In genomic region chr3:51581529-51581928, GRCh38 we compare ENCODE assay signal across 14 cellular contexts. TPM values are rescaled to one million over a fixed set of nuclear protein-coding genes. Genes with fewer than 3 reads are reported as not detected.
DNase-seq lines count a peak whose midpoint lies in the region; ATAC-seq lines count a peak whose summit lies in the region.
"Had no signal": no experiment of that assay in that cellular context is flagged by ENCODE, and none has a peak within 500 bp of the region (broad histone marks: within the 10 kb centered on the region; RNA-seq: fewer than 3 reads in every experiment).

No MANE protein-coding gene starts in this region.

- no peaks in the 10 kb centered on the region for H3K27me3 Mint-ChIP-seq in naive B cell
- H3K27me3 Mint-ChIP-seq: naive thymus-derived CD4-positive, alpha-beta T cell had no signal

- peaks cover 13 to 27% (median 22%) of the 10 kb centered on the region in 3 donors for H3K4me1 Mint-ChIP-seq in naive B cell

- H3K4me3 Mint-ChIP-seq in naive B cell: peak overlapping the region in 1 of 8 donors; percentile 12
- H3K4me3 Mint-ChIP-seq: naive thymus-derived CD4-positive, alpha-beta T cell had no signal

- peak; percentile 10 for DNase-seq in NCI-H1105 treated with DMSO at 0.1 percent for 48 hours (lab: John Stamatoyannopoulos, UW)
- no peak for DNase-seq in NCI-H1105 (lab: John Stamatoyannopoulos, UW)
- peak; percentile 65 for DNase-seq in NCI-H69 (lab: John Stamatoyannopoulos, UW)
- peak; percentile 22 for DNase-seq in cerebellum (ENCODE audit: low spot score)
- no peak for DNase-seq in naive B cell
- DNase-seq in HuH-7 (ENCODE audit: low spot score): no peak
- DNase-seq in RKO (ENCODE audit: low spot score): no peak
- no peak for DNase-seq in stimulated activated CD8-positive, alpha-beta memory T cell treated with anti-CD3 and anti-CD28 coated beads, Interleukin-4, amount 100 ng/mL, for 48 hours
- DNase-seq: activated CD4-positive, alpha-beta T cell treated with anti-CD3 and anti-CD28 coated beads for 1 hour; activated gamma-delta T cell; GF-D8; naive thymus-derived CD4-positive, alpha-beta T cell; NCI-H187 treated with DMSO at 0.1 percent for 48 hours; spleen had no signal

- H3K9me3 Mint-ChIP-seq in naive B cell: no peaks in the 10 kb centered on the region

- H3K36me3 Mint-ChIP-seq in naive B cell: peaks cover 9 to 13% of the 10 kb centered on the region in 2 donors

- H3K27ac Mint-ChIP-seq in naive B cell: peak overlapping the region in 4 of 6 donors; percentile 32 to 95 (median 81)
- H3K27ac Mint-ChIP-seq: naive thymus-derived CD4-positive, alpha-beta T cell had no signal

- no peak for ATAC-seq in naive B cell (ENCODE audit: low read depth in 2 of 2)
- ATAC-seq: naive thymus-derived CD4-positive, alpha-beta T cell had no signal

RNA-seq across cellular contexts. Expression of gene RAD54L2, which starts 43.0 kb away (rescaled TPM):
- 33.5 TPM for total RNA-seq in cerebellum
- polyA plus RNA-seq in naive B cell (ENCODE audit: low read depth in 6 of 6): 10 to 100 TPM in 4 of 6 donors, 1 to 10 TPM in 2; 4.7 to 20.4 (median 12.8) TPM

Comparison
In these comparisons a context has a peak if more than half of its experiments do, and no peak if none do; other contexts are left out.
1. DNase-seq: peak in NCI-H1105 treated with DMSO at 0.1 percent for 48 hours (single experiment), NCI-H69 (single experiment) and cerebellum (single experiment); none in NCI-H1105 (single experiment), naive B cell (single experiment), HuH-7 (single experiment), RKO (single experiment) and stimulated activated CD8-positive, alpha-beta memory T cell treated with anti-CD3 and anti-CD28 coated beads, Interleukin-4, amount 100 ng/mL, for 48 hours (single experiment).